In genomic region chr3:183318846-183319770, GRCh38 we compare ENCODE assay signal across 21 cellular contexts.
DNase-seq lines count a peak whose midpoint lies in the region; ATAC-seq, FAIRE-seq and TF ChIP-seq lines count a peak whose summit lies in the region.
"Had no signal": no experiment of that assay in that cellular context is flagged by ENCODE, and none has a peak within 500 bp of the region (broad histone marks: within the 10 kb centered on the region; RNA-seq: fewer than 3 reads in every experiment).

No MANE protein-coding gene starts in this region.

- peak; percentile 52 for FAIRE-seq in H54 (lab: Jason Lieb, UNC)
- FAIRE-seq: GM12891 had no signal

- TF ChIP-seq CTCF in WTC11 (IDR thresholded peaks at IDR 0.05) (no peak), left lung (IDR thresholded peaks at IDR 0.05) (no peak)

- no peak for TF ChIP-seq POLR2A in H54 (IDR thresholded peaks at IDR 0.05; ENCODE audit: low read depth, low read length)

- no peak overlapping the region for H3K4me3 ChIP-seq in left lung
- H3K4me3 ChIP-seq: ascending aorta, neural progenitor cell had no signal

- H3K36me3 Mint-ChIP-seq in activated T-cell treated with anti-CD3 and anti-CD28 coated beads, Interleukin-2, amount 50 U/mL, for 72 hours (ENCODE audit: insufficient read depth in 2 of 2), result no peaks in the 10 kb centered on the region
- H3K36me3 Mint-ChIP-seq in WTC11, result no peaks in the 10 kb centered on the region
- H3K36me3 Mint-ChIP-seq in naive thymus-derived CD8-positive, alpha-beta T cell, result no peaks in the 10 kb centered on the region
- H3K36me3 Mint-ChIP-seq: neural progenitor cell had no signal

- no peak for ATAC-seq in activated T-cell treated with anti-CD3 and anti-CD28 coated beads, Interleukin-2, amount 50 U/mL, for 72 hours (replicated peaks in 1 of 2)
- ATAC-seq in WTC11 (no peak), left lung (no peak)
- ATAC-seq in naive thymus-derived CD8-positive, alpha-beta T cell, result peak; percentile 42 to 81
- ATAC-seq: left lobe of liver had no signal

- H3K27me3 ChIP-seq in left lung, result no peaks in the 10 kb centered on the region
- H3K27me3 ChIP-seq: ascending aorta, neural progenitor cell had no signal

- H3K9me3 ChIP-seq in left lung, result no peaks in the 10 kb centered on the region
- H3K9me3 ChIP-seq: ascending aorta had no signal

- no peak for DNase-seq in activated T-cell treated with anti-CD3 and anti-CD28 coated beads, Interleukin-2, amount 50 U/mL, for 72 hours
- no peak for DNase-seq in activated T-cell treated with anti-CD3 and anti-CD28 coated beads, Interleukin-2, amount 50 U/mL, for 1 hour
- DNase-seq in H54 (ENCODE audit: insufficient read length, low spot score) (no peak), WTC11 (ENCODE audit: low spot score) (no peak), left lung (no peak), NCI-H1436 treated with DMSO at 0.1 percent for 48 hours (lab: John Stamatoyannopoulos, UW) (no peak)
- peak in 3 of 10 donors; percentile 5 to 39 (median 17) for DNase-seq in naive thymus-derived CD8-positive, alpha-beta T cell
- DNase-seq in stimulated activated CD8-positive, alpha-beta memory T cell treated with anti-CD3 and anti-CD28 coated beads, Interleukin-4, amount 100 ng/mL, for 48 hours, result no peak
- DNase-seq: CD4-positive, alpha-beta T cell; DMS53; effector memory CD4-positive, alpha-beta T cell; midbrain; NCI-H187; NCI-H446; NK-92 treated with Interleukin-12 subunit alpha and Interleukin-12 subunit beta, amount 100 ng/mL, for 24 hours; stimulated activated CD4-positive, alpha-beta T cell treated with anti-CD3 and anti-CD28 coated beads, Interleukin-12 subunit alpha, Interleukin-12 subunit beta, amount 100 ng/mL, for 4 hours had no signal

- H3K27ac ChIP-seq in left lung, result peak overlapping the region in 1 of 2 donors; percentile 4
- H3K27ac ChIP-seq: ascending aorta, HL-60, neural progenitor cell had no signal

- H3K27me3 Mint-ChIP-seq in activated T-cell treated with anti-CD3 and anti-CD28 coated beads, Interleukin-2, amount 50 U/mL, for 72 hours (ENCODE audit: low read depth), result peaks cover 8% of the 10 kb centered on the region
- H3K27me3 Mint-ChIP-seq in WTC11 (ENCODE audit: low read depth), result no peaks in the 10 kb centered on the region
- peaks cover 0 to 3% (median 0%) of the 10 kb centered on the region in 5 donors for H3K27me3 Mint-ChIP-seq in naive thymus-derived CD8-positive, alpha-beta T cell
- H3K27me3 Mint-ChIP-seq: CD4-positive, alpha-beta T cell had no signal

- intact Hi-C loops in left lung (cut with DNase I), result no loop called here

- CTCF ChIA-PET in WTC11 (lab: Charles Lee), result no interaction called here

- no peaks in the 10 kb centered on the region for H3K36me3 ChIP-seq in left lung
- H3K36me3 ChIP-seq: ascending aorta, neural progenitor cell had no signal

- POLR2A ChIA-PET in WTC11 (lab: Charles Lee), result no interaction called here
- POLR2A ChIA-PET in naive thymus-derived CD8-positive, alpha-beta T cell (lab: Charles Lee), result no interaction called here

- peak overlapping the region; percentile 0 for H3K27ac Mint-ChIP-seq in activated T-cell treated with anti-CD3 and anti-CD28 coated beads, Interleukin-2, amount 50 U/mL, for 72 hours
- H3K27ac Mint-ChIP-seq in WTC11, result 0 out of 2 replicates have a peak overlapping the region, but pooled peaks have one; percentile 12
- peak overlapping the region in 2 of 10 donors; percentile 3 to 11 for H3K27ac Mint-ChIP-seq in naive thymus-derived CD8-positive, alpha-beta T cell
- H3K27ac Mint-ChIP-seq: CD4-positive, alpha-beta T cell; neural progenitor cell had no signal

- peaks cover 0 to 8% of the 10 kb centered on the region in 2 donors for H3K4me1 ChIP-seq in left lung
- H3K4me1 ChIP-seq: ascending aorta had no signal

- H3K4me1 Mint-ChIP-seq in activated T-cell treated with anti-CD3 and anti-CD28 coated beads, Interleukin-2, amount 50 U/mL, for 72 hours (ENCODE audit: low read depth), result peaks cover 17% of the 10 kb centered on the region
- peaks cover 9% of the 10 kb centered on the region; the same call in 1 of the 2 replicates for H3K4me1 Mint-ChIP-seq in WTC11
- H3K4me1 Mint-ChIP-seq in naive thymus-derived CD8-positive, alpha-beta T cell, result peaks cover 4 to 13% (median 12%) of the 10 kb centered on the region in 4 donors

- H3K4me3 Mint-ChIP-seq in activated T-cell treated with anti-CD3 and anti-CD28 coated beads, Interleukin-2, amount 50 U/mL, for 72 hours, result peak overlapping the region in 1 of 2 donors; percentile 17
- no peak overlapping the region for H3K4me3 Mint-ChIP-seq in WTC11
- H3K4me3 Mint-ChIP-seq in naive thymus-derived CD8-positive, alpha-beta T cell, result peak overlapping the region in 9 of 10 donors; percentile 9 to 50 (median 19)
- H3K4me3 Mint-ChIP-seq: CD4-positive, alpha-beta T cell; neural progenitor cell had no signal

- H3K9me3 Mint-ChIP-seq in activated T-cell treated with anti-CD3 and anti-CD28 coated beads, Interleukin-2, amount 50 U/mL, for 72 hours, result no peaks in the 10 kb centered on the region
- H3K9me3 Mint-ChIP-seq in WTC11, result no peaks in the 10 kb centered on the region
- no peaks in the 10 kb centered on the region for H3K9me3 Mint-ChIP-seq in naive thymus-derived CD8-positive, alpha-beta T cell
- H3K9me3 Mint-ChIP-seq: CD4-positive, alpha-beta T cell; neural progenitor cell had no signal

TF ChIP-seq in WTC11, 78 proteins besides CTCF, POLR2A, EP300 and RAD21:
- TF ChIP-seq ZNF671 (CRISPR knock-in tag; IDR thresholded peaks at IDR 0.05), result no peak

Comparison
In these comparisons a context has a peak if more than half of its experiments do, and no peak if none do; other contexts are left out.
1. ATAC-seq: peak in naive thymus-derived CD8-positive, alpha-beta T cell (2 of 2); none in activated T-cell treated with anti-CD3 and anti-CD28 coated beads, Interleukin-2, amount 50 U/mL, for 72 hours (0 of 2), WTC11 (single experiment) and left lung (single experiment).